20 cellular contexts compared by ENCODE assay signal in the genomic region with DNA sequence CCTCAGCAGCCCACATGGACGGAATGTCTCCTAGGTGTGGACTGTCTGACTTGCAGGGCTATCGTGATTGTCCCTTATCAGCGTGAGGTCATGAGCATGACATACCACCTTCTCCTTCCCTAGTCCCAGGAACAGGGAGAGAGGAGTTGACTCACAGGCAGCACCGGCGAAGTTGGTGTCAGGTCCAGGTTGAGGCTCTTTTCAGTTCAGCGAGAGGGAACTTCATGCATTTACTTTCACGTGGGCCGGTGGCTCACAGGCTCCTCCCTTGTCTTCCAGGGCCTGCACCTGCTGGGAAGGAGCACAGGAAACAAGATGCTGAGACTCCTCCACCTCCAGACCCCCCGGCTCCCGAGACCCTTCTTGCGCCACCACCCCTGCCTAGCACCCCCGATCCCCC. TPM values are rescaled to one million over a fixed set of nuclear protein-coding genes. Genes with fewer than 3 reads are reported as not detected.
DNase-seq lines count a peak whose midpoint lies in the region; ATAC-seq and TF ChIP-seq lines count a peak whose summit lies in the region.
"Had no signal": no experiment of that assay in that cellular context is flagged by ENCODE, and none has a peak within 500 bp of the region (broad histone marks: within the 10 kb centered on the region; RNA-seq: fewer than 3 reads in every experiment).

No MANE protein-coding gene starts in this region.

- no peak overlapping the region for H2BK5ac ChIP-seq in mesendoderm (ENCODE audit: low read length)

- H3K9me3 Mint-ChIP-seq in chondrocyte (ENCODE audit: low read depth) = no peaks in the 10 kb centered on the region

- H3K9ac ChIP-seq in mesendoderm (ENCODE audit: low read length) = no peak overlapping the region
- H3K9ac ChIP-seq: SK-N-SH had no signal

- H4K5ac ChIP-seq in mesendoderm (ENCODE audit: low read length) = no peak overlapping the region

- H2BK120ac ChIP-seq in mesendoderm (ENCODE audit: low read depth, low read length) = no peak overlapping the region

- no CpG with 5 or more reads among the region's 12 CpGs for WGBS in mesendoderm (ENCODE audit: extremely low coverage, insufficient coverage, low lambda C conversion rate)
- WGBS in thyroid gland, 2 donors = 78 to 79% methylated on average over 6 to 12 of the region's 12 CpGs
- WGBS in heart right ventricle, 2 donors = 77 to 88% methylated on average over 12 of the region's 12 CpGs
- 91 to 99% (median 94%) methylated on average over 10 to 12 of the region's 12 CpGs for WGBS in spleen, 5 donors

- H3K18ac ChIP-seq in mesendoderm (ENCODE audit: low read length) = no peak overlapping the region

- no peak overlapping the region for H3K56ac ChIP-seq in mesendoderm (ENCODE audit: low read length)

- H3K4ac ChIP-seq in mesendoderm (ENCODE audit: low read depth, low read length) = no peak overlapping the region

- peak overlapping the region; percentile 24; the same call in 1 of the 2 replicates for H3K27ac ChIP-seq in RWPE1
- H3K27ac ChIP-seq in mesendoderm (ENCODE audit: low read depth, low read length) = no peak overlapping the region
- H3K27ac ChIP-seq in thyroid gland = no peak overlapping the region
- H3K27ac ChIP-seq in heart right ventricle = no peak overlapping the region
- H3K27ac ChIP-seq in spleen = no peak overlapping the region

- peaks cover 15% of the 10 kb centered on the region for H3K36me3 Mint-ChIP-seq in chondrocyte (ENCODE audit: low read depth)

- H2AK5ac ChIP-seq in mesendoderm (ENCODE audit: low read length) = no peak overlapping the region

- H3K4me3 Mint-ChIP-seq in chondrocyte (ENCODE audit: unreplicated experiment) = no peak overlapping the region
- H3K4me3 Mint-ChIP-seq: CD14-positive monocyte had no signal

- no peaks in the 10 kb centered on the region for H3K79me1 ChIP-seq in mesendoderm (ENCODE audit: low read length)

- H3K4me3 ChIP-seq in mesendoderm (ENCODE audit: low read length) (no peak overlapping the region), thyroid gland (replicated peaks in 1 of 3) (no peak overlapping the region), heart right ventricle (no peak overlapping the region), spleen (no peak overlapping the region)

- H3K23ac ChIP-seq in mesendoderm (ENCODE audit: low read length) = no peak overlapping the region

- no peak overlapping the region for H2BK15ac ChIP-seq in mesendoderm (replicated peaks; ENCODE audit: low read depth)

- no peak overlapping the region for H3K4me2 ChIP-seq in mesendoderm (ENCODE audit: low read length)
- H3K4me2 ChIP-seq: SK-N-SH had no signal

- POLR2A ChIA-PET in RWPE1 (lab: Yijun Ruan, JAX; ENCODE audit: low non-redundant PET) = no interaction called here

- ATAC-seq in heart right ventricle = no peak
- ATAC-seq: HCT116 had no signal

- intact Hi-C loops in thyroid gland (cut with DNase I) (no loop called here), heart right ventricle (cut with DNase I) (no loop called here), spleen (cut with DNase I; ENCODE audit: low total_unique reads) (no loop called here)

- no peaks in the 10 kb centered on the region for H3K4me1 ChIP-seq in mesendoderm (ENCODE audit: control insufficient read depth, low read depth, low read length)
- peaks cover 8 to 27% of the 10 kb centered on the region in 2 donors for H3K4me1 ChIP-seq in thyroid gland
- H3K4me1 ChIP-seq in heart right ventricle = peaks cover 0 to 24% (median 12%) of the 10 kb centered on the region in 9 donors
- H3K4me1 ChIP-seq in spleen = peaks cover 0 to 34% (median 7%) of the 10 kb centered on the region in 6 donors

- peaks cover 13% of the 10 kb centered on the region for H3K4me1 Mint-ChIP-seq in chondrocyte (ENCODE audit: low read depth)

- H4K8ac ChIP-seq in mesendoderm (ENCODE audit: low read depth, low read length) = no peak overlapping the region

- no peaks in the 10 kb centered on the region for H3K36me3 ChIP-seq in mesendoderm (ENCODE audit: control insufficient read depth, insufficient read depth, low read length)
- H3K36me3 ChIP-seq in thyroid gland = no peaks in the 10 kb centered on the region
- no peaks in the 10 kb centered on the region for H3K36me3 ChIP-seq in heart right ventricle
- H3K36me3 ChIP-seq in spleen = peaks cover 0 to 47% (median 0%) of the 10 kb centered on the region in 6 donors

- no peaks in the 10 kb centered on the region for H3K79me2 ChIP-seq in mesendoderm (ENCODE audit: control insufficient read depth, insufficient read depth, low read length)

- no peaks in the 10 kb centered on the region for H3K9me3 ChIP-seq in thyroid gland
- H3K9me3 ChIP-seq in heart right ventricle = no peaks in the 10 kb centered on the region
- H3K9me3 ChIP-seq in spleen = no peaks in the 10 kb centered on the region
- H3K9me3 ChIP-seq: SK-N-SH had no signal

- no peak for TF ChIP-seq POLR2A in thyroid gland (IDR thresholded peaks at IDR 0.05)
- no peak for TF ChIP-seq POLR2A in spleen (IDR thresholded peaks at IDR 0.05)

- CTCF ChIA-PET in RWPE1 (lab: Yijun Ruan, JAX) = no interaction called here

- H3K27me3 ChIP-seq in mesendoderm (ENCODE audit: insufficient read depth, low read length, poor library complexity) (no peaks in the 10 kb centered on the region), thyroid gland (no peaks in the 10 kb centered on the region), heart right ventricle (peaks cover 0 to 8% (median 0%) of the 10 kb centered on the region in 7 donors), spleen (replicated peaks in 1 of 7) (no peaks in the 10 kb centered on the region)

- TF ChIP-seq CTCF in RWPE1 (conservative IDR thresholded peaks at IDR 0.05; ENCODE audit: low read depth) = no peak
- TF ChIP-seq CTCF in chondrocyte (IDR thresholded peaks at IDR 0.05) = no peak
- no peak for TF ChIP-seq CTCF in thyroid gland (IDR thresholded peaks at IDR 0.05)
- TF ChIP-seq CTCF in heart right ventricle (IDR thresholded peaks at IDR 0.05) = no peak
- no peak for TF ChIP-seq CTCF in spleen (IDR thresholded peaks at IDR 0.05 in 8 of 11, conservative IDR thresholded peaks at IDR 0.05 in 3 of 11)

- H3K27me3 Mint-ChIP-seq in chondrocyte (ENCODE audit: low read depth) = no peaks in the 10 kb centered on the region

- H3K27ac Mint-ChIP-seq in chondrocyte (ENCODE audit: unreplicated experiment) = no peak overlapping the region

- DNase-seq in RWPE1 (ENCODE audit: low spot score) (no peak), chondrocyte (ENCODE audit: low spot score) (peak; percentile 80), mesendoderm (peak; percentile 50), thyroid gland (peak; percentile 57 to 68), germinal center (ENCODE audit: low spot score) (no peak), heart right ventricle (no peak), spleen (no peak), hippocampal formation (lab: John Stamatoyannopoulos, UW) (no peak)
- DNase-seq: AML-193, DMS79 treated with DMSO at 0.1 percent for 48 hours, NCI-H1105, NCI-H1694, NCI-H2081 treated with DMSO at 0.1 percent for 48 hours, NCI-H510A, NCI-H748 treated with DMSO at 0.1 percent for 48 hours, OCI-M1, SHP77 treated with DMSO at 0.1 percent for 48 hours had no signal

RNA-seq across cellular contexts. Expression of a gene that starts 46.1 kb away (rescaled TPM):
- total RNA-seq in chondrocyte (15.2 to 23.8 TPM (median 15.6 TPM) in 3 replicates), thyroid gland (10 to 100 TPM; 11.5 to 19.8 (median 13.4) TPM), heart right ventricle (1 to 10 TPM in 2 of 10 donors, under 1 TPM in 8; 0.34 to 1.6 (median 0.76) TPM), spleen (10 to 100 TPM in 4 of 7 donors, 1 to 10 TPM in 3; 5.2 to 15.4 (median 10.8) TPM)
- 9.8 TPM for polyA plus RNA-seq in mesendoderm (2013, experiment 1 of 2)
- 9.5 TPM for polyA plus RNA-seq in mesendoderm (2013, experiment 2 of 2)
- polyA plus RNA-seq in heart right ventricle (under 1 TPM; 0.51 to 0.80 TPM), spleen (1 to 10 TPM; 1.6 to 3.5 (median 1.6) TPM)

Comparison
In these comparisons a context has a peak if more than half of its experiments do, and no peak if none do; other contexts are left out.
1. DNase-seq: peak in chondrocyte (single experiment), mesendoderm (single experiment) and thyroid gland (2 of 2); none in RWPE1 (single experiment), germinal center (single experiment), heart right ventricle (0 of 2), spleen (single experiment) and hippocampal formation (0 of 2).